ENCODE assay signal across 13 cellular contexts in the genomic region with DNA sequence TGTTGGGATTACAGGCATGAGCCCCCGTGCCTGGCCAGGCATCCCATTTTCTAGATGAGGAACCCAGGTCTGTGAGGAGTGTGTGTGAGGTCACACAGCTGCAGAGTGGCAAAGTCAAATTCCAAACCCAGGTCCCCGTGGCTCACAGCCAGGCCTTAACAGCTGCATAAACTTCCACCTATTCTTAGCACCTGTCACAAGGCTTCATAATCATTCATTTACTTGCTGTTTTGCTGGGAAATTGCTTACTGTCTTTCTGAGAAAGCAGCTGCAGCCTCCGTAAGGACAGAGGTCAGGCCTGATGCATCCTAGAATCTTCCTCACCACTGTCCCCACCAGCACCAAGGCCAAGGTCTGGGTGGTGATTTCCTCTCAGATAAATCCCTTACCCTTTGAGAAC.
DNase-seq lines count a peak whose midpoint lies in the region; ATAC-seq and TF ChIP-seq lines count a peak whose summit lies in the region.
"Had no signal": no experiment of that assay in that cellular context is flagged by ENCODE, and none has a peak within 500 bp of the region (broad histone marks: within the 10 kb centered on the region; RNA-seq: fewer than 3 reads in every experiment).

No MANE protein-coding gene starts in this region.

- WGBS in spleen, 5 donors = 53 to 78% (median 61%) methylated on average over 3 of the region's 3 CpGs

- POLR2A ChIA-PET in A673 (lab: Charles Lee; ENCODE audit: low non-redundant PET) = no interaction called here

- CTCF ChIA-PET in A673 (lab: Charles Lee) = no interaction called here

- H3K27me3 ChIP-seq in right atrium auricular region (no peaks in the 10 kb centered on the region), endocrine pancreas (ENCODE audit: control insufficient read depth, insufficient read depth, low read length) (no peaks in the 10 kb centered on the region), spleen (replicated peaks in 1 of 7) (no peaks in the 10 kb centered on the region), A673 (replicated peaks; ENCODE audit: insufficient read depth, low read depth, low read length, poor library complexity) (no peaks in the 10 kb centered on the region)

- H3K9ac ChIP-seq in endocrine pancreas (ENCODE audit: control insufficient read depth, insufficient read depth, low read length) = peak overlapping the region; percentile 57

- intact Hi-C loops in cardiac septum (cut with DNase I) (no loop called here), spleen (cut with DNase I; ENCODE audit: low total_unique reads) (no loop called here), A673 (cut with micrococcal nuclease; ENCODE audit: unreplicated experiment) (no loop called here)

- no peaks in the 10 kb centered on the region for H3K36me3 ChIP-seq in right atrium auricular region
- H3K36me3 ChIP-seq in endocrine pancreas (ENCODE audit: control insufficient read depth, insufficient read depth, low read length) = no peaks in the 10 kb centered on the region
- no peaks in the 10 kb centered on the region for H3K36me3 ChIP-seq in spleen
- no peaks in the 10 kb centered on the region for H3K36me3 ChIP-seq in A673 (ENCODE audit: insufficient read depth, low read length, poor library complexity, severe bottlenecking)

- DNase-seq in cardiac septum (ENCODE audit: low spot score) (peak; percentile 35), right atrium auricular region (ENCODE audit: low spot score) (no peak), NCI-H2081 treated with DMSO at 0.1 percent for 48 hours (lab: John Stamatoyannopoulos, UW) (peak; percentile 21), spleen (no peak), A673 (ENCODE audit: low spot score) (no peak), GDM1 (lab: John Stamatoyannopoulos, UW) (no peak)
- DNase-seq: left colon; nephron progenitor cell; stimulated activated naive CD4-positive, alpha-beta T cell treated with Interleukin-2 at 50 U/mL for 16 hours had no signal

- no TSS peak for BruUV-seq in A673 (replicated peaks; lab: Mats Ljungman, UMichigan)

- TF ChIP-seq CTCF in right atrium auricular region (IDR thresholded peaks at IDR 0.05) = no peak
- no peak for TF ChIP-seq CTCF in spleen (IDR thresholded peaks at IDR 0.05 in 8 of 11, conservative IDR thresholded peaks at IDR 0.05 in 3 of 11)
- no peak for TF ChIP-seq CTCF in A673 (conservative IDR thresholded peaks at IDR 0.05; ENCODE audit: low read depth, low read length)

- no peak for TF ChIP-seq POLR2A in spleen (IDR thresholded peaks at IDR 0.05)

- ATAC-seq in GM19452 (IDR thresholded peaks at IDR 0.05; ENCODE audit: unreplicated experiment) = no peak
- ATAC-seq: left colon, right cardiac atrium had no signal

- no peak overlapping the region for H3K27ac ChIP-seq in right atrium auricular region
- peak overlapping the region in 5 of 8 donors; percentile 5 to 22 (median 14) for H3K27ac ChIP-seq in spleen
- no peak overlapping the region for H3K27ac ChIP-seq in A673 (ENCODE audit: low read depth, low read length, poor library complexity, severe bottlenecking)
- H3K27ac ChIP-seq: epithelial cell of prostate had no signal

- H3K4me3 ChIP-seq in right atrium auricular region (no peak overlapping the region), endocrine pancreas (ENCODE audit: control insufficient read depth, insufficient read depth, low read length) (no peak overlapping the region), spleen (no peak overlapping the region), A673 (ENCODE audit: low read depth, low read length, poor library complexity, severe bottlenecking) (no peak overlapping the region)

- H3K9me3 ChIP-seq in right atrium auricular region (no peaks in the 10 kb centered on the region), endocrine pancreas (ENCODE audit: control insufficient read depth, low read length) (no peaks in the 10 kb centered on the region), spleen (no peaks in the 10 kb centered on the region), A673 (ENCODE audit: low read depth, low read length, poor library complexity, severe bottlenecking) (no peaks in the 10 kb centered on the region)

- H3K4me1 ChIP-seq in right atrium auricular region (peaks cover 0 to 25% of the 10 kb centered on the region in 2 donors), endocrine pancreas (ENCODE audit: control insufficient read depth, insufficient read depth, low read length) (no peaks in the 10 kb centered on the region), spleen (peaks cover 16 to 44% (median 32%) of the 10 kb centered on the region in 6 donors), A673 (ENCODE audit: insufficient read depth, low read length, poor library complexity, severe bottlenecking) (peaks cover 8% of the 10 kb centered on the region)

Comparison
In these comparisons a context has a peak if more than half of its experiments do, and no peak if none do; other contexts are left out.
1. DNase-seq: peak in cardiac septum (single experiment) and NCI-H2081 treated with DMSO at 0.1 percent for 48 hours (single experiment); none in right atrium auricular region (single experiment), spleen (single experiment), A673 (single experiment) and GDM1 (single experiment).
2. H3K27ac ChIP-seq: peak in spleen (5 of 8); none in right atrium auricular region (0 of 2) and A673 (single experiment).